In the genomic region with DNA sequence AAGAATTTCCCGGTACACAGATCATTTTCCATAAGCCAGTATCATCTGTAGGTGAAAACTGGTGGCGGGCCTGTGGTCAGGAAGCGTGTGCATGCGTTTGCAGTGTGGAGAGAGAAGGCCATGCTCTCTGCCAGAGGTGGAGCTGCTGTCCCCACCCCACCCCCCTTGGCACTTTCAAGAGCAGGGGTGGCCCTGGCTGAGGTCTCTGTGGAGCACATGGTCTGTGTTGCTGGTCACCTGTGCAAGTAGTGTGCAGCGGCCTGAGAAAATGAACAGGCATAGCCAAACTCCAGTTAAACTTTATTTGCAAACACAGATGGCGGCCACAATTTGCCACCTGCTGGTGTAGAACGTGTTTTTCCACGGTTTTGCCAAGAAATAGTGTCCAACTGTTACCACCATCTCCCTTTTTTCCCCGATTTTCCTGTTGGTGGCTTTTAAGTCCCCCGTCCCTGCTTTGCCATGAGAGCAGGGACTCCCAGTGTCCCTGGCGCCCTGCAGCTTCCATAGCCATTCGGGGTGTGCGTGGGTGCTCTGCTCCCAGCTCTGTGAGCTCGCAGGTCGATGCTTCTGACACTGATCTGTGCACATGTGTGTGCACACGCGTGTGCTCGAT, we compare ENCODE assay signal across 8 cellular contexts. TPM values are rescaled to one million over a fixed set of nuclear protein-coding genes. Genes with fewer than 3 reads are reported as not detected.
A peak's percentile ranks its signal among the peaks of the same experiment; 100 is the strongest.
DNase-seq lines count a peak whose midpoint lies in the region; ATAC-seq and TF ChIP-seq lines count a peak whose summit lies in the region.

No MANE protein-coding gene starts in this region.

- peaks cover 19 to 22% of the 10 kb centered on the region in 2 donors for H3K36me3 ChIP-seq in body of pancreas (replicated peaks in 1 of 2; ENCODE audit: insufficient read depth in 1 of 2, low read depth in 2 of 2)

- H3K9me3 ChIP-seq in body of pancreas, result no peaks in the 10 kb centered on the region

- peak; percentile 30 to 64 (median 47) for TF ChIP-seq POLR2A in body of pancreas (IDR thresholded peaks at IDR 0.05)

- ATAC-seq in body of pancreas, result peak; percentile 18
- no peak for ATAC-seq in natural killer cell
- ATAC-seq in HG02884 (IDR thresholded peaks at IDR 0.05; ENCODE audit: unreplicated experiment), result no peak

- intact Hi-C loops in body of pancreas (cut with DNase I) (loop anchor here (5.0 kb wide), 1 partner anchor 77 kb away; no protein-coding TSS in a partner anchor), natural killer cell (cut with micrococcal nuclease) (no loop called here)

- no peak overlapping the region for H3K4me3 ChIP-seq in body of pancreas

- H3K36me3 Mint-ChIP-seq in natural killer cell, result no peaks in the 10 kb centered on the region

- H3K27me3 ChIP-seq in body of pancreas, result no peaks in the 10 kb centered on the region

- H3K9me3 Mint-ChIP-seq in natural killer cell, result no peaks in the 10 kb centered on the region

- 39 to 41% methylated on average over 11 to 18 of the region's 18 CpGs for WGBS in body of pancreas, 2 donors

- TF ChIP-seq CTCF in body of pancreas (IDR thresholded peaks at IDR 0.05) (peak in 4 of 7 experiments; percentile 16 to 45 (median 32)), natural killer cell (IDR thresholded peaks at IDR 0.05) (no peak)

- H3K4me1 ChIP-seq in body of pancreas, result peaks cover 33% of the 10 kb centered on the region

- peaks cover 28 to 43% of the 10 kb centered on the region in 2 donors for H3K4me1 Mint-ChIP-seq in natural killer cell

- H3K27ac ChIP-seq in body of pancreas (peak overlapping the region; percentile 43 to 99 (median 98)), substantia nigra (ENCODE audit: low read depth, low read length, poor library complexity, severe bottlenecking) (no peak overlapping the region)

- H3K4me3 Mint-ChIP-seq in natural killer cell, result peak overlapping the region; percentile 89

- no peaks in the 10 kb centered on the region for H3K27me3 Mint-ChIP-seq in natural killer cell (ENCODE audit: low read depth in 2 of 2)

- DNase-seq in COLO668 (lab: John Stamatoyannopoulos, UW; ENCODE audit: unreplicated experiment), result peak; percentile 15
- peak; percentile 66 to 83 for DNase-seq in Kasumi-1 (lab: John Stamatoyannopoulos, UW)
- peak; percentile 73 to 91 (median 88) for DNase-seq in body of pancreas
- no peak for DNase-seq in natural killer cell
- no peak for DNase-seq in NK-92 (lab: John Stamatoyannopoulos, UW; ENCODE audit: unreplicated experiment)
- DNase-seq in substantia nigra (lab: John Stamatoyannopoulos, UW), result no peak
- DNase-seq in NCI-H524 (lab: John Stamatoyannopoulos, UW), result no peak

- peak overlapping the region; percentile 63 to 74 for H3K27ac Mint-ChIP-seq in natural killer cell

RNA-seq across cellular contexts. Expression of gene ADRM1, which starts 2.5 kb away (rescaled TPM):
- total RNA-seq in body of pancreas (100 to 1,000 TPM in 1 of 2 donors, 10 to 100 TPM in 1; 79.9 to 104 TPM), natural killer cell (10 to 100 TPM; 81.4 to 88.4 (median 84.6) TPM)

Comparison
In these comparisons a context has a peak if more than half of its experiments do, and no peak if none do; other contexts are left out.
1. DNase-seq: peak in COLO668 (single experiment), Kasumi-1 (2 of 2) and body of pancreas (4 of 4); none in natural killer cell (single experiment), NK-92 (single experiment), substantia nigra (0 of 49) and NCI-H524 (0 of 2).